1 cellular context compared by ENCODE assay signal in the genomic region with DNA sequence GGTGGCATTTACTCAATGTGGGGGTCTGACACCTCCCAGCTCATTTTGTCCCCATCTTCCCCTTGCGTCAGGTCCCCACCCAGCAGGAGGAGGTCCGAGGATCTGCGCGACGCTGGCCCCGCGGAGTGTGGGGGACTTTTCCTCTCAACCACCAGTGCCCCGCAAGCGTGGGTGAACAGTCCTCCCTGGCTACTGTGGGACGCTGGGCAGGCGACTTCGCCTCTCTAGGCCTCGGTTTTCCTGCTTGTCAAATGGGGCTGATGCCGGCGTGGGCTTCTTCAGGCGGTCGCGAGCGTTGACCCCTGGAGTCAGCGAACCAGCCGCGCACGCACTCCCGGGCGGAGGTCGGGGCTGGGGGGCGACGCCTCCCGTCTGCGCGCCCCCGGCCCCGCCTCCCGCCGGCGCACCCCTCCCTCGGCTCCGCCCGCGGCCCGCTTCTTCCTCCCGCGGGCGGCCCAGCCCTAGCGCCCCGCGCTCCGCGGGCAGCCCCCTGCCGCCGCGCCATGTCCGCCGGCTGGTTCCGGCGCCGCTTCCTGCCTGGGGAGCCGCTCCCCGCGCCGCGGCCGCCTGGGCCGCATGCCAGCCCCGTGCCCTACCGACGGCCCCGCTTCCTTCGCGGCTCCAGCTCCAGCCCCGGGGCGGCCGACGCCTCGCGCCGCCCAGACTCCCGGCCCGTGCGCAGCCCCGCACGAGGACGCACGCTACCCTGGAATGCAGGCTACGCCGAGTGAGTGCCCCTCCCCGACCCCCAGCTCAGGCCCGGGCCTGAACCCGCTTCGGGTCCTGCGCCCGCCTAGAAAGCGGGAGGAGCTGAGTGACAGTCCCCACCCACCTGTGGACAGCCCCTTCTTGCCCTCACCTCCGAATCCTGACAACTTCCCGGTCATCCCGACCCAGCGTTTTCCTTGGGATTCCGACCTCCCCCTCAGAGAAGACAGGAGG.
TF ChIP-seq lines count a peak whose summit lies in the region.

TSS of gene PPM1M (plus strand) at position 438 of the 942 bp plus-strand sequence. CDS start at position 504, 66 bp downstream.

TF ChIP-seq in HepG2, 621 proteins besides CTCF, POLR2A, EP300 and RAD21 (continued from another document and continues in another):
- no peak for TF ChIP-seq ZNF512B (CRISPR knock-in tag; IDR thresholded peaks at IDR 0.05; ENCODE audit: borderline replicate concordance)
- no peak for TF ChIP-seq SKIL (CRISPR knock-in tag; IDR thresholded peaks at IDR 0.05; ENCODE audit: borderline replicate concordance)
- no peak; the same call in 1 of the 2 replicates for TF ChIP-seq ZNF350 (CRISPR knock-in tag; IDR thresholded peaks at IDR 0.05; ENCODE audit: borderline replicate concordance, low read depth)
- TF ChIP-seq ELF3 (CRISPR knock-in tag; IDR thresholded peaks at IDR 0.05): peak; percentile 57; the same call in 1 of the 2 replicates
- no peak for TF ChIP-seq SNAI1 (CRISPR knock-in tag; IDR thresholded peaks at IDR 0.05; ENCODE audit: borderline replicate concordance)
- TF ChIP-seq ELF1 (CRISPR knock-in tag; IDR thresholded peaks at IDR 0.05): no peak
- no peak for TF ChIP-seq ZBTB1 (CRISPR knock-in tag; IDR thresholded peaks at IDR 0.05; ENCODE audit: borderline replicate concordance)
- peak; percentile 52; the same call in 1 of the 2 replicates for TF ChIP-seq SP4 (CRISPR knock-in tag; IDR thresholded peaks at IDR 0.05)
- TF ChIP-seq ZBTB10 (CRISPR knock-in tag; IDR thresholded peaks at IDR 0.05; ENCODE audit: borderline replicate concordance): 0 out of 2 replicates have a peak, but pooled peaks have one; percentile 51
- TF ChIP-seq, protein P1, sequence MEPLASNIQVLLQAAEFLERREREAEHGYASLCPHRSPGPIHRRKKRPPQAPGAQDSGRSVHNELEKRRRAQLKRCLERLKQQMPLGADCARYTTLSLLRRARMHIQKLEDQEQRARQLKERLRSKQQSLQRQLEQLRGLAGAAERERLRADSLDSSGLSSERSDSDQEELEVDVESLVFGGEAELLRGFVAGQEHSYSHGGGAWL (CRISPR knock-in tag; IDR thresholded peaks at IDR 0.05): 0 out of 2 replicates have a peak, but pooled peaks have one; percentile 62
- TF ChIP-seq SPEN (CRISPR knock-in tag; IDR thresholded peaks at IDR 0.05; ENCODE audit: low read depth): peak; percentile 44; the same call in 1 of the 2 replicates
- TF ChIP-seq ZIK1 (CRISPR knock-in tag; IDR thresholded peaks at IDR 0.05; ENCODE audit: borderline replicate concordance, low read depth): peak; percentile 49; the same call in 1 of the 2 replicates
- TF ChIP-seq ATF6 (CRISPR knock-in tag; conservative IDR thresholded peaks at IDR 0.05): no peak
- TF ChIP-seq ZNF260 (CRISPR knock-in tag; IDR thresholded peaks at IDR 0.05; ENCODE audit: borderline replicate concordance, low read depth): no peak
- peak; percentile 43; the same call in 1 of the 2 replicates for TF ChIP-seq ZBTB7B (CRISPR knock-in tag; IDR thresholded peaks at IDR 0.05)
- TF ChIP-seq FOXM1 (CRISPR knock-in tag; IDR thresholded peaks at IDR 0.05): 0 out of 2 replicates have a peak, but pooled peaks have one; percentile 47
- TF ChIP-seq CEBPB (IDR thresholded peaks at IDR 0.05; ENCODE audit: borderline replicate concordance, low read depth, low read length): no peak
- TF ChIP-seq ZSCAN20 (CRISPR knock-in tag; IDR thresholded peaks at IDR 0.05; ENCODE audit: borderline replicate concordance): 0 out of 2 replicates have a peak, but pooled peaks have one; percentile 81
- TF ChIP-seq, protein P2, sequence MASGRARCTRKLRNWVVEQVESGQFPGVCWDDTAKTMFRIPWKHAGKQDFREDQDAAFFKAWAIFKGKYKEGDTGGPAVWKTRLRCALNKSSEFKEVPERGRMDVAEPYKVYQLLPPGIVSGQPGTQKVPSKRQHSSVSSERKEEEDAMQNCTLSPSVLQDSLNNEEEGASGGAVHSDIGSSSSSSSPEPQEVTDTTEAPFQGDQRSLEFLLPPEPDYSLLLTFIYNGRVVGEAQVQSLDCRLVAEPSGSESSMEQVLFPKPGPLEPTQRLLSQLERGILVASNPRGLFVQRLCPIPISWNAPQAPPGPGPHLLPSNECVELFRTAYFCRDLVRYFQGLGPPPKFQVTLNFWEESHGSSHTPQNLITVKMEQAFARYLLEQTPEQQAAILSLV (CRISPR knock-in tag; IDR thresholded peaks at IDR 0.05; ENCODE audit: borderline replicate concordance): 0 out of 2 replicates have a peak, but pooled peaks have one; percentile 32
- TF ChIP-seq IRX3 (CRISPR knock-in tag; IDR thresholded peaks at IDR 0.05; ENCODE audit: borderline replicate concordance, low read depth): 0 out of 2 replicates have a peak, but pooled peaks have one; percentile 50
- TF ChIP-seq ZNF766 (CRISPR knock-in tag; IDR thresholded peaks at IDR 0.05; ENCODE audit: borderline replicate concordance): peak; percentile 80; the same call in 1 of the 2 replicates
- 0 out of 2 replicates have a peak, but pooled peaks have one; percentile 20 for TF ChIP-seq HNRNPL (IDR thresholded peaks at IDR 0.05; ENCODE audit: low read depth, low read length)
- TF ChIP-seq ZNF709 (CRISPR knock-in tag; IDR thresholded peaks at IDR 0.05): peak; percentile 82; the same call in 1 of the 2 replicates
- peak; percentile 61; the same call in 1 of the 2 replicates for TF ChIP-seq ESRRA (CRISPR knock-in tag; IDR thresholded peaks at IDR 0.05; ENCODE audit: low read depth)
- no peak for TF ChIP-seq ZHX1 (CRISPR knock-in tag; IDR thresholded peaks at IDR 0.05; ENCODE audit: low read depth)
- peak; percentile 75; the same call in 1 of the 2 replicates for TF ChIP-seq ARNT2 (CRISPR knock-in tag; IDR thresholded peaks at IDR 0.05; ENCODE audit: low read depth)
- peak; percentile 98 for TF ChIP-seq ZNF563 (CRISPR knock-in tag; IDR thresholded peaks at IDR 0.05)
- TF ChIP-seq LBX2 (CRISPR knock-in tag; IDR thresholded peaks at IDR 0.05; ENCODE audit: borderline replicate concordance): peak; percentile 96; the same call in 1 of the 2 replicates
- TF ChIP-seq NRL (CRISPR knock-in tag; IDR thresholded peaks at IDR 0.05; ENCODE audit: borderline replicate concordance): no peak
- no peak; the same call in 1 of the 2 replicates for TF ChIP-seq ZNF446 (CRISPR knock-in tag; IDR thresholded peaks at IDR 0.05)
- peak; percentile 57; the same call in 1 of the 2 replicates for TF ChIP-seq HOXA9 (CRISPR knock-in tag; IDR thresholded peaks at IDR 0.05; ENCODE audit: borderline replicate concordance)
- no peak for TF ChIP-seq MTF2 (CRISPR knock-in tag; IDR thresholded peaks at IDR 0.05; ENCODE audit: borderline replicate concordance)
- no peak for TF ChIP-seq ZNF75D (CRISPR knock-in tag; IDR thresholded peaks at IDR 0.05; ENCODE audit: borderline replicate concordance)
- TF ChIP-seq ZNF589 (CRISPR knock-in tag; conservative IDR thresholded peaks at IDR 0.05): no peak
- peak; percentile 80; the same call in 1 of the 2 replicates for TF ChIP-seq ZFP36L1 (CRISPR knock-in tag; IDR thresholded peaks at IDR 0.05)
- 0 out of 2 replicates have a peak, but pooled peaks have one; percentile 48 for TF ChIP-seq ZBTB44 (CRISPR knock-in tag; IDR thresholded peaks at IDR 0.05)
